ENCODE assay signal across 9 cellular contexts in the genomic region with DNA sequence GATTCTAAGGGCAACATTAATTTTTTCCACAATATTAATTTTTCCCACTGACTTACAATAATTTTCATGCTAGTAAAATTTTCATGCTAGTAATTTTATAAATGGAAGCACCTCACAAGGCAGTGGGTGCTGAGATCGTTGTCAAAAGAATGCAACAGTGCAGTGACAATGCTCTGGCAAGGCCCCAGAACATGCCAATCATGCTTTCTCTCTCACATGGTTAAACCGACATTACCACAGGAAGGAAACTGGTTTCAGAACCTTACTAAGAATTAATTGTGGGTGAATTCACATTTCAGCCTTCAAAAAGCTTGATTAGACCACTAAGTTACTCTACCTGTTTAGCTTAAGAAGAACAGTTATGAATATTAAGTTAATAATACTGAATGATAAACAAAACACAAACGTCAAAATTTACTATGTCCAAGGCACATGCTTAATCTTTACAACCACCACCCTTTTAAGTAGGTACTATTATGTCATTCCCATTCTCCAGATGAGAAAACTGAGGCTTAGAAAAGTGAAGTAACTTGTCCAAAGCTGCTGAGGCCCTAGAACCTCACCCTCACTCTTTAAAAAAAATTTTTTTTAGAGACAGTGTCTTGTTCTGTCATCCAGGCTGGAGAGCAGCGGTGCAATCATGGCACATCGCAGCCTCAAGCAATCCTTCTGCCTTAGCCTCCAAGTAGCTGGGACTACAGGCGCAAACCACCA. TPM values are rescaled to one million over a fixed set of nuclear protein-coding genes. Genes with fewer than 3 reads are reported as not detected.
DNase-seq lines count a peak whose midpoint lies in the region; ATAC-seq and TF ChIP-seq lines count a peak whose summit lies in the region.
"Had no signal": no experiment of that assay in that cellular context is flagged by ENCODE, and none has a peak within 500 bp of the region (broad histone marks: within the 10 kb centered on the region; RNA-seq: fewer than 3 reads in every experiment).

No MANE protein-coding gene starts in this region.

- H3K27ac ChIP-seq in left ventricle myocardium inferior (replicated peaks) (peak overlapping the region; percentile 36), aorta (ENCODE audit: low read depth in 1 of 2, low read length in 2 of 2) (no peak overlapping the region)

- intact Hi-C loops in left ventricle myocardium inferior (cut with micrococcal nuclease) = no loop called here
- intact Hi-C loops in left cardiac atrium (cut with DNase I) = no loop called here
- intact Hi-C loops in aorta (cut with DNase I) = no loop called here

- WGBS in aorta, 2 donors = 54 to 60% methylated on average over 6 of the region's 6 CpGs

- H3K9me3 ChIP-seq in left ventricle myocardium inferior (replicated peaks) (no peaks in the 10 kb centered on the region), aorta (ENCODE audit: control insufficient read depth, low read length) (no peaks in the 10 kb centered on the region)

- H3K27me3 ChIP-seq in left ventricle myocardium inferior (ENCODE audit: low read depth) (no peaks in the 10 kb centered on the region), aorta (ENCODE audit: control insufficient read depth in 1 of 2, insufficient read depth in 2 of 2, low read length in 1 of 2) (no peaks in the 10 kb centered on the region)

- peak; percentile 21 for DNase-seq in left ventricle myocardium inferior
- no peak for DNase-seq in left cardiac atrium
- peak; percentile 0 for DNase-seq in activated effector memory CD4-positive, alpha-beta T cell treated with Interleukin-2 at 50 U/mL for 16 hours
- peak; percentile 0 for DNase-seq in stimulated activated naive CD4-positive, alpha-beta T cell treated with Interleukin-2 at 50 U/mL for 16 hours (lab: John Stamatoyannopoulos, UW)
- DNase-seq in aorta = no peak
- DNase-seq in stimulated activated CD4-positive, alpha-beta T cell treated with anti-CD3 and anti-CD28 coated beads, Interleukin-12 subunit alpha, Interleukin-12 subunit beta, amount 100 ng/mL, for 4 hours = no peak
- DNase-seq: CD8-positive, alpha-beta T cell had no signal

- H3K4me3 ChIP-seq in left ventricle myocardium inferior = no peak overlapping the region
- H3K4me3 ChIP-seq in aorta (ENCODE audit: low read length in 2 of 2) = no peak overlapping the region

- H3K4me1 ChIP-seq in left ventricle myocardium inferior (peaks cover 13% of the 10 kb centered on the region), aorta (ENCODE audit: control insufficient read depth in 1 of 2, insufficient read depth in 2 of 2, low read length in 2 of 2) (no peaks in the 10 kb centered on the region)

- no peak for TF ChIP-seq CTCF in left ventricle myocardium inferior (IDR thresholded peaks at IDR 0.05; ENCODE audit: borderline replicate concordance)

- no peaks in the 10 kb centered on the region for H3K36me3 ChIP-seq in left ventricle myocardium inferior
- no peaks in the 10 kb centered on the region for H3K36me3 ChIP-seq in aorta (ENCODE audit: control insufficient read depth in 1 of 2, insufficient read depth in 2 of 2, low read length in 1 of 2)

- ATAC-seq in left cardiac atrium (no peak), HG03565 (IDR thresholded peaks at IDR 0.05; ENCODE audit: unreplicated experiment) (peak; percentile 72), HG02970 (IDR thresholded peaks at IDR 0.05; ENCODE audit: low FRiP score, unreplicated experiment) (no peak), aorta (ENCODE audit: low FRiP score) (no peak)
- ATAC-seq: CD8-positive, alpha-beta T cell had no signal

RNA-seq across cellular contexts. Expression of a gene that starts 10.0 kb away (rescaled TPM):
- total RNA-seq in left ventricle myocardium inferior (5.0 TPM), left cardiac atrium (1 to 10 TPM; 3.1 to 5.7 TPM), aorta (1 to 10 TPM; 6.8 to 9.7 TPM)
- polyA plus RNA-seq in aorta = 1 to 10 TPM in 1 of 2 donors, under 1 TPM in 1; 0.25 to 2.9 TPM

RNA-seq across cellular contexts. Expression of a gene that starts 55.5 kb away (rescaled TPM):
- total RNA-seq in left ventricle myocardium inferior (30.4 TPM), left cardiac atrium (10 to 100 TPM; 31.1 to 33.0 TPM), aorta (10 to 100 TPM; 39.4 to 39.9 TPM)
- polyA plus RNA-seq in aorta = 10 to 100 TPM in 1 of 2 donors, 1 to 10 TPM in 1; 8.3 to 12.1 TPM

Comparison
In these comparisons a context has a peak if more than half of its experiments do, and no peak if none do; other contexts are left out.
1. DNase-seq: peak in left ventricle myocardium inferior (single experiment), activated effector memory CD4-positive, alpha-beta T cell treated with Interleukin-2 at 50 U/mL for 16 hours (single experiment) and stimulated activated naive CD4-positive, alpha-beta T cell treated with Interleukin-2 at 50 U/mL for 16 hours (single experiment); none in left cardiac atrium (single experiment), aorta (0 of 2) and stimulated activated CD4-positive, alpha-beta T cell treated with anti-CD3 and anti-CD28 coated beads, Interleukin-12 subunit alpha, Interleukin-12 subunit beta, amount 100 ng/mL, for 4 hours (single experiment).